15 cellular contexts compared by ENCODE assay signal in genomic region chr1:232239557-232240468, GRCh38.
"Had no signal": no experiment of that assay in that cellular context is flagged by ENCODE, and none has a peak within 500 bp of the region (broad histone marks: within the 10 kb centered on the region; RNA-seq: fewer than 3 reads in every experiment).

No MANE protein-coding gene starts in this region.

- DNase-seq: activated CD4-positive, alpha-beta T cell treated with anti-CD3 and anti-CD28 coated beads for 1 hour; activated CD4-positive, alpha-beta T cell treated with anti-CD3 and anti-CD28 coated beads, Interleukin-2, amount 50 U/mL, for 1 hour; activated CD8-positive, alpha-beta T cell treated with anti-CD3 and anti-CD28 coated beads, Interleukin-2, amount 10 ng/mL, durations not matched to agents 7 days and 5 days; activated gamma-delta T cell treated with Interleukin-2 at 50 U/mL for 16 hours; activated T-cell treated with anti-CD3 and anti-CD28 coated beads, Interleukin-2, amount 50 U/mL, for 1 hour; aorta; brain microvascular endothelial cell; caudate nucleus; effector CD4-positive, alpha-beta T cell; heart left ventricle; mesenchymal stem cell; nucleus accumbens; posterior cingulate gyrus; stimulated activated CD4-positive, alpha-beta T cell treated with anti-CD3 and anti-CD28 coated beads, Interleukin-15, amount 100 ng/mL, for 24 hours; stomach had no signal
